In genomic region chr7:154598864-154599263, GRCh38 we compare ENCODE assay signal across 25 cellular contexts.
DNase-seq lines count a peak whose midpoint lies in the region; ATAC-seq and TF ChIP-seq lines count a peak whose summit lies in the region.
"Had no signal": no experiment of that assay in that cellular context is flagged by ENCODE, and none has a peak within 500 bp of the region (broad histone marks: within the 10 kb centered on the region; RNA-seq: fewer than 3 reads in every experiment).

No MANE protein-coding gene starts in this region.

- H2AFZ ChIP-seq in hepatocyte = no peak overlapping the region
- H2AFZ ChIP-seq: GM23338 had no signal

- no peaks in the 10 kb centered on the region for H4K20me1 ChIP-seq in hepatocyte (ENCODE audit: insufficient read depth, poor library complexity, severe bottlenecking)

- ATAC-seq in activated CD8-positive, alpha-beta memory T cell treated with anti-CD3 and anti-CD28 coated beads, Interleukin-2, amount 10 ng/mL, durations not matched to agents 7 days and 5 days = no peak
- ATAC-seq in GM18505 (IDR thresholded peaks at IDR 0.05; ENCODE audit: unreplicated experiment) = no peak
- ATAC-seq in GM18867 (IDR thresholded peaks at IDR 0.05; ENCODE audit: unreplicated experiment) = no peak
- ATAC-seq: GM23338, HepG2, PC-3 had no signal

- H3K27me3 Mint-ChIP-seq in activated CD8-positive, alpha-beta memory T cell treated with anti-CD3 and anti-CD28 coated beads, Interleukin-2, amount 10 ng/mL, durations not matched to agents 7 days and 5 days = no peaks in the 10 kb centered on the region
- no peaks in the 10 kb centered on the region for H3K27me3 Mint-ChIP-seq in osteocyte (ENCODE audit: unreplicated experiment)

- H3K36me3 Mint-ChIP-seq in activated CD8-positive, alpha-beta memory T cell treated with anti-CD3 and anti-CD28 coated beads, Interleukin-2, amount 10 ng/mL, durations not matched to agents 7 days and 5 days = no peaks in the 10 kb centered on the region
- H3K36me3 Mint-ChIP-seq in osteocyte (ENCODE audit: unreplicated experiment) = no peaks in the 10 kb centered on the region

- TF ChIP-seq CTCF in hepatocyte (IDR thresholded peaks at IDR 0.05; ENCODE audit: poor library complexity) = no peak
- TF ChIP-seq CTCF in osteocyte (IDR thresholded peaks at IDR 0.05) = no peak

- no peak overlapping the region for H3K4me3 ChIP-seq in hepatocyte
- H3K4me3 ChIP-seq: GM23338, HAP-1, SJCRH30 had no signal

- no peak overlapping the region for H3K4me3 Mint-ChIP-seq in activated CD8-positive, alpha-beta memory T cell treated with anti-CD3 and anti-CD28 coated beads, Interleukin-2, amount 10 ng/mL, durations not matched to agents 7 days and 5 days
- H3K4me3 Mint-ChIP-seq in osteocyte (ENCODE audit: unreplicated experiment) = no peak overlapping the region
- H3K4me3 Mint-ChIP-seq: GM23338 had no signal

- 83% methylated on average over 3 of the region's 3 CpGs for WGBS in hepatocyte (ENCODE audit: low lambda C conversion rate, missing lambda C conversion rate)

- H3K9me3 Mint-ChIP-seq in activated CD8-positive, alpha-beta memory T cell treated with anti-CD3 and anti-CD28 coated beads, Interleukin-2, amount 10 ng/mL, durations not matched to agents 7 days and 5 days (ENCODE audit: low read depth) = peaks cover 2% of the 10 kb centered on the region
- H3K9me3 Mint-ChIP-seq in osteocyte (ENCODE audit: unreplicated experiment) = peaks cover 6% of the 10 kb centered on the region
- H3K9me3 Mint-ChIP-seq: GM23338 had no signal

- H3K4me1 ChIP-seq in hepatocyte (ENCODE audit: insufficient read depth) = no peaks in the 10 kb centered on the region
- H3K4me1 ChIP-seq: HAP-1, SJCRH30 had no signal

- no peak overlapping the region for H3K27ac Mint-ChIP-seq in activated CD8-positive, alpha-beta memory T cell treated with anti-CD3 and anti-CD28 coated beads, Interleukin-2, amount 10 ng/mL, durations not matched to agents 7 days and 5 days
- H3K27ac Mint-ChIP-seq in osteocyte (ENCODE audit: unreplicated experiment) = no peak overlapping the region
- H3K27ac Mint-ChIP-seq: GM23338 had no signal

- H3K9me2 ChIP-seq in hepatocyte (replicated peaks; ENCODE audit: insufficient read depth) = no peaks in the 10 kb centered on the region

- no peak overlapping the region for H3K4me2 ChIP-seq in hepatocyte
- H3K4me2 ChIP-seq: GM23338 had no signal

- no peaks in the 10 kb centered on the region for H3K27me3 ChIP-seq in hepatocyte

- H3K27ac ChIP-seq in hepatocyte = peak overlapping the region; percentile 84
- H3K27ac ChIP-seq: SJCRH30 had no signal

- DNase-seq in activated CD8-positive, alpha-beta memory T cell treated with anti-CD3 and anti-CD28 coated beads, Interleukin-2, amount 10 ng/mL, durations not matched to agents 7 days and 5 days = peak; percentile 25
- DNase-seq in activated CD8-positive, alpha-beta memory T cell treated with anti-CD3 and anti-CD28 coated beads, Interleukin-2, amount 50 U/mL, for 4 hours = no peak
- DNase-seq in hepatocyte (ENCODE audit: low spot score) = no peak
- peak; percentile 17 for DNase-seq in osteocyte (ENCODE audit: extremely low spot score, unreplicated experiment)
- no peak for DNase-seq in NCI-H69 (lab: John Stamatoyannopoulos, UW)
- DNase-seq: 8988T, ACHN, Calu3, DMS79 treated with DMSO at 0.1 percent for 48 hours, Karpas-422, NCI-H1092, NCI-H1417 treated with DMSO at 0.1 percent for 48 hours, NCI-H1694 treated with DMSO at 0.1 percent for 48 hours, NCI-H2081, NCI-H2171, NCI-H226, NCI-H524, NCI-H774, PC-3, SJCRH30 had no signal

- H3K9me3 ChIP-seq in hepatocyte (ENCODE audit: low read depth) = no peaks in the 10 kb centered on the region
- H3K9me3 ChIP-seq: HAP-1, SJCRH30 had no signal

- H3K4me1 Mint-ChIP-seq in activated CD8-positive, alpha-beta memory T cell treated with anti-CD3 and anti-CD28 coated beads, Interleukin-2, amount 10 ng/mL, durations not matched to agents 7 days and 5 days = no peaks in the 10 kb centered on the region
- no peaks in the 10 kb centered on the region for H3K4me1 Mint-ChIP-seq in osteocyte (ENCODE audit: unreplicated experiment)

- H3K79me2 ChIP-seq in hepatocyte = no peaks in the 10 kb centered on the region

- CTCF ChIA-PET in activated CD8-positive, alpha-beta memory T cell treated with anti-CD3 and anti-CD28 coated beads, Interleukin-2, amount 10 ng/mL, durations not matched to agents 7 days and 5 days (lab: Charles Lee) = no interaction called here

- no peak for TF ChIP-seq POLR2A in GM18505 (IDR thresholded peaks at IDR 0.05; ENCODE audit: borderline replicate concordance, extremely low read depth, insufficient read depth, insufficient read length)

- no peaks in the 10 kb centered on the region for H3K36me3 ChIP-seq in hepatocyte (replicated peaks; ENCODE audit: insufficient read depth, low read depth)
- H3K36me3 ChIP-seq: HAP-1, SJCRH30 had no signal

Comparison
In these comparisons a context has a peak if more than half of its experiments do, and no peak if none do; other contexts are left out.
1. DNase-seq: peak in activated CD8-positive, alpha-beta memory T cell treated with anti-CD3 and anti-CD28 coated beads, Interleukin-2, amount 10 ng/mL, durations not matched to agents 7 days and 5 days (single experiment) and osteocyte (single experiment); none in activated CD8-positive, alpha-beta memory T cell treated with anti-CD3 and anti-CD28 coated beads, Interleukin-2, amount 50 U/mL, for 4 hours (single experiment), hepatocyte (single experiment) and NCI-H69 (single experiment).